ENCODE assay signal across 9 cellular contexts in the genomic region with DNA sequence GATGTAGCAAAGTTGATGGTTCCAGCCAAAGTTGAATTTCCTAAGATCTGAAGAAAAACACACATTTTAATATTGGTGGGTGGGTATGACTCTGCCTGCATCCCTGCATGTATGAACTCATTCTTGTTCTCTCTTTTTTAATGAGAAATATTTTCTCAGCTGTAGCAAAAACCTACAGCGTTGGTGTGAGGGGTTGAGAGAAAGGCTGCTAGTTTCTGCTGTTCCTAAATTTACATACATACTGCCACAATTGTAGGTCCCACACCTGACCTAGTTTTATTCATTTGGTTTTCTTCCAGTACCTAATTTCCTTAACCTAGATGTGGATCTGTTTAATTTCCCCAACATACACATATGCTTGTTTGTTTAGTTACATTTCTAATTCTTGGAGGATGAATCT. TPM values are rescaled to one million over a fixed set of nuclear protein-coding genes. Genes with fewer than 3 reads are reported as not detected.
DNase-seq lines count a peak whose midpoint lies in the region; ATAC-seq and TF ChIP-seq lines count a peak whose summit lies in the region.
"Had no signal": no experiment of that assay in that cellular context is flagged by ENCODE, and none has a peak within 500 bp of the region (broad histone marks: within the 10 kb centered on the region; RNA-seq: fewer than 3 reads in every experiment).

No MANE protein-coding gene starts in this region.

- H3K36me3 Mint-ChIP-seq in activated T-cell treated with anti-CD3 and anti-CD28 coated beads, Interleukin-2, amount 50 U/mL, for 24 hours (ENCODE audit: low read depth) = peaks cover 67% of the 10 kb centered on the region
- H3K36me3 Mint-ChIP-seq in activated naive CD8-positive, alpha-beta T cell = no peaks in the 10 kb centered on the region

- H3K9me3 Mint-ChIP-seq in activated T-cell treated with anti-CD3 and anti-CD28 coated beads, Interleukin-2, amount 50 U/mL, for 24 hours = no peaks in the 10 kb centered on the region
- H3K9me3 Mint-ChIP-seq in activated naive CD8-positive, alpha-beta T cell (ENCODE audit: low read depth) = no peaks in the 10 kb centered on the region

- no peaks in the 10 kb centered on the region for H3K27me3 ChIP-seq in right lobe of liver
- H3K27me3 ChIP-seq in thoracic aorta (replicated peaks; ENCODE audit: insufficient read depth) = no peaks in the 10 kb centered on the region
- H3K27me3 ChIP-seq in HAP-1 (ENCODE audit: low read depth) = no peaks in the 10 kb centered on the region

- no peak for ATAC-seq in right lobe of liver
- no peak for ATAC-seq in thoracic aorta (ENCODE audit: insufficient number of reproducible peaks, low FRiP score, low read depth)

- no peak for TF ChIP-seq POLR2A in right lobe of liver (IDR thresholded peaks at IDR 0.05)

- peaks cover 2 to 82% (median 32%) of the 10 kb centered on the region in 4 donors for H3K4me1 ChIP-seq in right lobe of liver
- peaks cover 44 to 70% of the 10 kb centered on the region in 2 donors for H3K4me1 ChIP-seq in thoracic aorta (ENCODE audit: control insufficient read depth in 1 of 2, low read depth in 2 of 2)
- peaks cover 20% of the 10 kb centered on the region for H3K4me1 ChIP-seq in HAP-1

- H3K4me3 ChIP-seq in right lobe of liver (no peak overlapping the region), thoracic aorta (no peak overlapping the region), HAP-1 (no peak overlapping the region)

- H3K27ac Mint-ChIP-seq in activated T-cell treated with anti-CD3 and anti-CD28 coated beads, Interleukin-2, amount 50 U/mL, for 24 hours = peak overlapping the region; percentile 100
- H3K27ac Mint-ChIP-seq in activated naive CD8-positive, alpha-beta T cell = peak overlapping the region; percentile 99

- H3K36me3 ChIP-seq in right lobe of liver (no peaks in the 10 kb centered on the region), thoracic aorta (no peaks in the 10 kb centered on the region), HAP-1 (replicated peaks) (no peaks in the 10 kb centered on the region; the same call in 1 of the 2 replicates)

- WGBS in right lobe of liver (ENCODE audit: insufficient coverage, low coverage, low lambda C conversion rate, missing lambda C conversion rate) = 13% methylated on average over 1 of the region's 1 CpG

- TF ChIP-seq CTCF in right lobe of liver (IDR thresholded peaks at IDR 0.05) = no peak
- no peak for TF ChIP-seq CTCF in thoracic aorta (IDR thresholded peaks at IDR 0.05)

- no peak for DNase-seq in activated T-cell treated with anti-CD3 and anti-CD28 coated beads, Interleukin-2, amount 50 U/mL, for 24 hours
- DNase-seq in activated T-cell treated with anti-CD3 and anti-CD28 coated beads, Interleukin-2, amount 50 U/mL, for 1 hour = no peak
- DNase-seq in right lobe of liver (no peak), thoracic aorta (ENCODE audit: low spot score) (no peak), HAP-1 (ENCODE audit: low spot score in 2 of 2) (no peak), OCI-M1 (lab: John Stamatoyannopoulos, UW) (no peak), epidermal melanocyte (ENCODE audit: insufficient read length, low spot score) (no peak)
- DNase-seq: NCI-H82 had no signal

- in situ Hi-C loops in HAP-1 (cut with MboI; ENCODE audit: low sequenced_read_pairs) = no loop called here

- H3K4me1 Mint-ChIP-seq in activated T-cell treated with anti-CD3 and anti-CD28 coated beads, Interleukin-2, amount 50 U/mL, for 24 hours (ENCODE audit: low read depth) = peaks cover 88% of the 10 kb centered on the region
- H3K4me1 Mint-ChIP-seq in activated naive CD8-positive, alpha-beta T cell (ENCODE audit: low read depth) = peaks cover 88% of the 10 kb centered on the region

- no peaks in the 10 kb centered on the region for H3K27me3 Mint-ChIP-seq in activated T-cell treated with anti-CD3 and anti-CD28 coated beads, Interleukin-2, amount 50 U/mL, for 24 hours
- no peaks in the 10 kb centered on the region for H3K27me3 Mint-ChIP-seq in activated naive CD8-positive, alpha-beta T cell

- H3K27ac ChIP-seq in right lobe of liver = peak overlapping the region; percentile 87 to 93 (median 92)
- peak overlapping the region; percentile 87 to 97 for H3K27ac ChIP-seq in thoracic aorta

- H3K4me3 Mint-ChIP-seq in activated T-cell treated with anti-CD3 and anti-CD28 coated beads, Interleukin-2, amount 50 U/mL, for 24 hours = peak overlapping the region; percentile 95
- peak overlapping the region; percentile 85 for H3K4me3 Mint-ChIP-seq in activated naive CD8-positive, alpha-beta T cell

- H3K9me3 ChIP-seq in right lobe of liver (no peaks in the 10 kb centered on the region), thoracic aorta (no peaks in the 10 kb centered on the region), HAP-1 (no peaks in the 10 kb centered on the region)

- intact Hi-C loops in right lobe of liver (cut with DNase I) = no loop called here

RNA-seq across cellular contexts. Expression of gene AGFG2, which starts 4.6 kb away (rescaled TPM):
- total RNA-seq in right lobe of liver (10 to 100 TPM; 52.9 to 86.3 (median 69.8) TPM), thoracic aorta (10 to 100 TPM; 39.4 to 51.6 TPM)

RNA-seq across cellular contexts. Expression of gene SAP25, which starts 30.1 kb away (rescaled TPM):
- total RNA-seq in right lobe of liver = 1 to 10 TPM in 3 of 6 experiments, under 1 TPM in 1, not detected in 2; 0.53 to 4.5 (median 2.2) TPM
- 1 to 10 TPM in 1 of 2 donors, under 1 TPM in 1; 0.81 to 1.1 TPM for total RNA-seq in thoracic aorta

RNA-seq across cellular contexts. Expression of gene LRCH4, which starts 42.3 kb away (rescaled TPM):
- total RNA-seq in right lobe of liver = 10 to 100 TPM; 19.5 to 39.1 (median 24.7) TPM
- 100 to 1,000 TPM in 1 of 2 donors, 10 to 100 TPM in 1; 99.8 to 131 TPM for total RNA-seq in thoracic aorta

RNA-seq across cellular contexts. Expression of gene FBXO24, which starts 42.5 kb away (rescaled TPM):
- total RNA-seq in right lobe of liver (1 to 10 TPM in 1 of 6 experiments, under 1 TPM in 5; 0.25 to 1.0 (median 0.45) TPM), thoracic aorta (not detected)

RNA-seq across cellular contexts. Expression of gene PCOLCE, which starts 58.6 kb away (rescaled TPM):
- 10 to 100 TPM; 10.9 to 48.5 (median 23.6) TPM for total RNA-seq in right lobe of liver
- 100 to 1,000 TPM; 130 to 140 TPM for total RNA-seq in thoracic aorta
